Comparison of ENCODE assay signal across 8 cellular contexts in genomic region chr11:61899146-61899841, GRCh38. TPM values are rescaled to one million over a fixed set of nuclear protein-coding genes. Genes with fewer than 3 reads are reported as not detected.
DNase-seq lines count a peak whose midpoint lies in the region; ATAC-seq and TF ChIP-seq lines count a peak whose summit lies in the region.

No MANE protein-coding gene starts in this region.

- H3K9me3 ChIP-seq in GM23248 (ENCODE audit: low read depth) (no peaks in the 10 kb centered on the region), upper lobe of left lung (no peaks in the 10 kb centered on the region)

- H3K4me2 ChIP-seq in GM23248 (ENCODE audit: unreplicated experiment), result no peak overlapping the region

- TF ChIP-seq POLR2A in upper lobe of left lung (IDR thresholded peaks at IDR 0.05), result no peak

- TF ChIP-seq EP300 in upper lobe of left lung (IDR thresholded peaks at IDR 0.05), result no peak

- no peaks in the 10 kb centered on the region for H4K20me1 ChIP-seq in GM23248 (ENCODE audit: insufficient read depth)

- in situ Hi-C loops in GM23248 (cut with MboI), result loop anchor here (10.0 kb wide), 1 partner anchor 186 kb away; no protein-coding TSS in a partner anchor

- H3K4me1 ChIP-seq in GM23248 (ENCODE audit: insufficient read depth) (no peaks in the 10 kb centered on the region), upper lobe of left lung (peaks cover 0 to 4% (median 0%) of the 10 kb centered on the region in 4 donors)

- no peaks in the 10 kb centered on the region for H3K9me2 ChIP-seq in GM23248 (ENCODE audit: insufficient read depth)

- peak; percentile 99 to 100 (median 99) for TF ChIP-seq CTCF in upper lobe of left lung (IDR thresholded peaks at IDR 0.05)

- peaks cover 5% of the 10 kb centered on the region; the same call in 1 of the 2 replicates for H3F3A ChIP-seq in GM23248 (ENCODE audit: insufficient read depth)

- ATAC-seq in upper lobe of left lung (ENCODE audit: low FRiP score in 2 of 2), result peak; percentile 90 to 92

- no peaks in the 10 kb centered on the region for H3K79me2 ChIP-seq in GM23248 (ENCODE audit: insufficient read depth)

- 29 to 33% methylated on average over 27 of the region's 27 CpGs for WGBS in GM23248 (ENCODE audit: low coverage in 1 of 2, low lambda C conversion rate in 2 of 2, missing lambda C conversion rate in 2 of 2), 2 experiments
- WGBS in upper lobe of left lung, 2 donors, result 55 to 66% methylated on average over 18 to 19 of the region's 27 CpGs

- H2AFZ ChIP-seq in GM23248, result peak overlapping the region; percentile 39; the same call in 1 of the 2 replicates

- no peak overlapping the region for H3K9ac ChIP-seq in GM23248

- DNase-seq in DMS114 treated with DMSO at 0.1 percent for 48 hours (lab: John Stamatoyannopoulos, UW; ENCODE audit: unreplicated experiment), result peak; percentile 52
- peak; percentile 71 for DNase-seq in GM23248
- peak; percentile 95 for DNase-seq in NAMALWA (ENCODE audit: low spot score)
- DNase-seq in SK-N-DZ (ENCODE audit: low spot score), result peak; percentile 86
- DNase-seq in activated gamma-delta T cell treated with anti-CD3 and anti-CD28 coated beads, Interleukin-2, amount 50 U/mL, for 16 hours (ENCODE audit: low read depth), result peak; percentile 95
- peak; percentile 97 for DNase-seq in germinal center (ENCODE audit: low spot score)
- DNase-seq in pons (ENCODE audit: low spot score), result peak; percentile 59
- DNase-seq in upper lobe of left lung, result peak; percentile 88 to 99

- H3K36me3 ChIP-seq in GM23248 (ENCODE audit: low read depth), result no peaks in the 10 kb centered on the region
- H3K36me3 ChIP-seq in upper lobe of left lung, result peaks cover 0 to under 1% (median 0%) of the 10 kb centered on the region in 4 donors

- H3K4me3 ChIP-seq in GM23248 (no peak overlapping the region), upper lobe of left lung (no peak overlapping the region)

- H3K27ac ChIP-seq in GM23248 (no peak overlapping the region), upper lobe of left lung (peak overlapping the region in 1 of 4 donors; percentile 54)

- H3K27me3 ChIP-seq in GM23248 (replicated peaks; ENCODE audit: insufficient read depth), result no peaks in the 10 kb centered on the region
- H3K27me3 ChIP-seq in upper lobe of left lung, result no peaks in the 10 kb centered on the region

RNA-seq across cellular contexts. Expression of gene FADS3, which starts 7.9 kb away (rescaled TPM):
- 203 and 272 TPM in 2 replicates for total RNA-seq in GM23248 (2014; rRNA removed; shearing (Covaris generic))
- 124 and 135 TPM in 2 replicates for polyA plus RNA-seq in GM23248 (2016; fragmentation: Nextera tagmentation; extraction: Ambion mirVana)
- 11.7 and 18.5 TPM in 2 replicates for polyA plus RNA-seq in SK-N-DZ (2014; cell fraction: cytosol; rRNA removed)
- 74.0 and 80.6 TPM in 2 replicates for polyA plus RNA-seq in SK-N-DZ (2014; cell fraction: nucleus; rRNA removed)
- 100 to 1,000 TPM in 3 of 6 donors, 10 to 100 TPM in 3; 34.4 to 138 (median 106) TPM for total RNA-seq in upper lobe of left lung

RNA-seq across cellular contexts. Expression of gene RAB3IL1, which starts 18.1 kb away (rescaled TPM):
- 6.6 and 7.5 TPM in 2 replicates for total RNA-seq in GM23248 (2014; rRNA removed; shearing (Covaris generic))
- 2.8 and 3.3 TPM in 2 replicates for polyA plus RNA-seq in GM23248 (2016; fragmentation: Nextera tagmentation; extraction: Ambion mirVana)
- 0.42 and 1.0 TPM in 2 replicates for polyA plus RNA-seq in SK-N-DZ (2014; cell fraction: cytosol; rRNA removed)
- 2.1 and 2.9 TPM in 2 replicates for polyA plus RNA-seq in SK-N-DZ (2014; cell fraction: nucleus; rRNA removed)
- 10 to 100 TPM in 3 of 6 donors, 1 to 10 TPM in 3; 4.4 to 20.7 (median 10.0) TPM for total RNA-seq in upper lobe of left lung

RNA-seq across cellular contexts. Expression of gene BEST1, which starts 50.9 kb away (rescaled TPM):
- total RNA-seq in GM23248 (2014; rRNA removed; shearing (Covaris generic)), result 4.7 and 5.1 TPM in 2 replicates
- 3.1 and 3.9 TPM in 2 replicates for polyA plus RNA-seq in GM23248 (2016; fragmentation: Nextera tagmentation; extraction: Ambion mirVana)
- polyA plus RNA-seq in SK-N-DZ (2014; cell fraction: cytosol; rRNA removed), result 0.90 and 1.5 TPM in 2 replicates
- polyA plus RNA-seq in SK-N-DZ (2014; cell fraction: nucleus; rRNA removed), result 5.9 and 6.9 TPM in 2 replicates
- total RNA-seq in upper lobe of left lung, result 10 to 100 TPM in 3 of 6 donors, 1 to 10 TPM in 3; 6.5 to 18.9 (median 10.4) TPM
